In the genomic region with DNA sequence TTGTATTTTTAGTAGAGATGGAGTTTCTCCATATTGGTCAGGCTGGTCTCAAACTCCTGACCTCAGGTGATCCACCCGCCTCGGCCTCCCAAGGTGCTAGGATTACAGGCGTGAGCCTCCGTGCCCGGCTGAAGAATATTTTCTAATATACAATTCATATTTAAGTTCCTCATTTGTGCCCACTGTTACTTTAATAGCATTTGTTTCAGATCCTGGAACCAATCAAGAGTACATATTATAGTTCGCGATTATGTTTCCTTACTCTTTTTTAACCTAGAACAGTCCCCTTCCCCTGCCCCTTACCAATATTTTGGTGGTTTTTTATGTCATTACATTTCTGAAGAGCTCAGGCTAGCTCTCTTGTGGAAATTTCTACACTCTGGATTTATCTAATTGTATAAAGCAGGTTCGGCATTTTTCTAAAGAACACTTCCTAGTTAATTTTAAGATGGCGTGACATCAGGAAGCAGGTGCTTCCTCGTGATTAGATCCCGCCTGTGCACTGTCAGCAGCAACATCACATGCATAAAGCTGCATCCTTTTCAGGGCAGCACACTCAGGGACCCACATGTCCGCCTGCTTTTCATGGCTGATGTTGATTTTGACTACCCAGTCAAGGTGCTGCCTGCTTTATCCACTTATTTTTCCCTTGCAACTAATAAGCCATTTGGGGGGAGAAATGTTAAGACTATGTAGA, we compare ENCODE assay signal across 12 cellular contexts.
DNase-seq lines count a peak whose midpoint lies in the region; ATAC-seq and TF ChIP-seq lines count a peak whose summit lies in the region.
"Had no signal": no experiment of that assay in that cellular context is flagged by ENCODE, and none has a peak within 500 bp of the region (broad histone marks: within the 10 kb centered on the region; RNA-seq: fewer than 3 reads in every experiment).

No MANE protein-coding gene starts in this region.

- no peaks in the 10 kb centered on the region for H3K36me3 Mint-ChIP-seq in CD14-positive monocyte
- peaks cover 2% of the 10 kb centered on the region for H3K36me3 Mint-ChIP-seq in effector memory CD8-positive, alpha-beta T cell (ENCODE audit: insufficient read depth)
- H3K36me3 Mint-ChIP-seq: CD8-positive, alpha-beta memory T cell had no signal

- no peaks in the 10 kb centered on the region for H3K36me3 ChIP-seq in mucosa of descending colon (ENCODE audit: low read depth)
- H3K36me3 ChIP-seq: SJCRH30 had no signal

- no peaks in the 10 kb centered on the region for H3K9me3 ChIP-seq in mucosa of descending colon
- H3K9me3 ChIP-seq: SJCRH30 had no signal

- no peaks in the 10 kb centered on the region for H3K4me1 ChIP-seq in mucosa of descending colon (ENCODE audit: low read depth)

- H3K9me3 Mint-ChIP-seq in CD14-positive monocyte, result peaks cover 0 to 3% (median 2%) of the 10 kb centered on the region in 7 donors
- H3K9me3 Mint-ChIP-seq in effector memory CD8-positive, alpha-beta T cell, result no peaks in the 10 kb centered on the region
- H3K9me3 Mint-ChIP-seq: activated CD4-positive, alpha-beta T cell treated with anti-CD3 and anti-CD28 coated beads, Interleukin-2, amount 10 ng/mL, durations not matched to agents 24 days and 14 days; CD8-positive, alpha-beta memory T cell had no signal

- ATAC-seq in effector memory CD8-positive, alpha-beta T cell (replicated peaks), result peak; percentile 37
- peak; percentile 48 for ATAC-seq in mucosa of descending colon
- no peak for ATAC-seq in HG03095 (IDR thresholded peaks at IDR 0.05; ENCODE audit: unreplicated experiment)
- ATAC-seq in omental fat pad (ENCODE audit: low FRiP score), result no peak

- TF ChIP-seq CTCF in CD14-positive monocyte (IDR thresholded peaks at IDR 0.05), result no peak
- TF ChIP-seq CTCF in mucosa of descending colon (IDR thresholded peaks at IDR 0.05), result no peak
- no peak for TF ChIP-seq CTCF in omental fat pad (IDR thresholded peaks at IDR 0.05)

- H3K4me1 Mint-ChIP-seq in CD14-positive monocyte, result peaks cover 28% of the 10 kb centered on the region
- H3K4me1 Mint-ChIP-seq in effector memory CD8-positive, alpha-beta T cell (ENCODE audit: low read depth in 2 of 2), result no peaks in the 10 kb centered on the region
- H3K4me1 Mint-ChIP-seq: CD8-positive, alpha-beta memory T cell; nephron had no signal

- no peak overlapping the region for H3K4me3 ChIP-seq in mucosa of descending colon
- H3K4me3 ChIP-seq: SJCRH30 had no signal

- H3K4me3 Mint-ChIP-seq in CD14-positive monocyte, result peak overlapping the region; percentile 64 to 86
- H3K4me3 Mint-ChIP-seq in effector memory CD8-positive, alpha-beta T cell, result no peak overlapping the region
- H3K4me3 Mint-ChIP-seq: activated CD4-positive, alpha-beta T cell treated with anti-CD3 and anti-CD28 coated beads, Interleukin-2, amount 10 ng/mL, durations not matched to agents 24 days and 14 days; CD8-positive, alpha-beta memory T cell; nephron had no signal

- peak; percentile 75 for DNase-seq in CD14-positive monocyte (ENCODE audit: low spot score)
- DNase-seq in Kasumi-1 (lab: John Stamatoyannopoulos, UW), result peak; percentile 75 to 85
- DNase-seq in effector memory CD8-positive, alpha-beta T cell, result no peak
- peak in 1 of 3 donors; percentile 46 for DNase-seq in mucosa of descending colon
- DNase-seq in NCI-H345 treated with DMSO at 0.1 percent for 48 hours (lab: John Stamatoyannopoulos, UW; ENCODE audit: unreplicated experiment), result no peak
- DNase-seq in omental fat pad (ENCODE audit: low spot score), result no peak
- DNase-seq in NCI-H1436 treated with DMSO at 0.1 percent for 48 hours (lab: John Stamatoyannopoulos, UW), result no peak
- DNase-seq: activated CD4-positive, alpha-beta T cell treated with anti-CD3 and anti-CD28 coated beads, Interleukin-2, amount 10 ng/mL, durations not matched to agents 24 days and 14 days had no signal

- H3K27ac Mint-ChIP-seq in CD14-positive monocyte, result peak overlapping the region; percentile 79 to 92 (median 88)
- H3K27ac Mint-ChIP-seq in effector memory CD8-positive, alpha-beta T cell, result no peak overlapping the region
- H3K27ac Mint-ChIP-seq: activated CD4-positive, alpha-beta T cell treated with anti-CD3 and anti-CD28 coated beads, Interleukin-2, amount 10 ng/mL, durations not matched to agents 24 days and 14 days; CD8-positive, alpha-beta memory T cell; nephron had no signal

- intact Hi-C loops in CD14-positive monocyte (cut with micrococcal nuclease), result no loop called here
- intact Hi-C loops in mucosa of descending colon (cut with DNase I, micrococcal nuclease), result no loop called here

- H3K27me3 Mint-ChIP-seq in CD14-positive monocyte (ENCODE audit: low read depth in 3 of 3), result peaks cover 1 to 6% (median 5%) of the 10 kb centered on the region in 3 donors
- H3K27me3 Mint-ChIP-seq in effector memory CD8-positive, alpha-beta T cell, result peaks cover 60 to 63% of the 10 kb centered on the region in 2 donors

Comparison
In these comparisons a context has a peak if more than half of its experiments do, and no peak if none do; other contexts are left out.
1. DNase-seq: peak in CD14-positive monocyte (single experiment) and Kasumi-1 (2 of 2); none in effector memory CD8-positive, alpha-beta T cell (0 of 3), NCI-H345 treated with DMSO at 0.1 percent for 48 hours (single experiment), omental fat pad (single experiment) and NCI-H1436 treated with DMSO at 0.1 percent for 48 hours (single experiment).
2. H3K27ac Mint-ChIP-seq: peak in CD14-positive monocyte (7 of 7); none in effector memory CD8-positive, alpha-beta T cell (0 of 2).
3. H3K4me3 Mint-ChIP-seq: peak in CD14-positive monocyte (2 of 2); none in effector memory CD8-positive, alpha-beta T cell (0 of 2).
4. ATAC-seq: peak in effector memory CD8-positive, alpha-beta T cell (single experiment) and mucosa of descending colon (single experiment); none in HG03095 (single experiment) and omental fat pad (single experiment).